8 cellular contexts compared by ENCODE assay signal in the genomic region with DNA sequence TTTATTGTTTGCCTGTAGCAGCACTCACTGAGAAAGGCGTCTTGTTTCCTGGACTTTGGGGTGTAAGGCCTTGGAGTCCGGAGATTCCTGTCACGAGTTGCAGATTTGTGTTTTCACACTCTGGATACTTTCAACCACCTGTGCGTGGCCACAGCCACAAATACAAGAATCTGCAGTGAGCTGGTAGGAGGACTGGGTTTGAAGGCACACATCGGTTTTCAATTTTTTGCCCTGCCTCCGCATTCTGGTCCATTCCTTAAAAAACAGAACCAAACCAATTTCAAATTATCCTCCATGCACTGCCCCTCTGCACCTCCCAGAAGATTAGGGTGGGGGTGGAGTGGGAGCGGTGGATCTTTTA. TPM values are rescaled to one million over a fixed set of nuclear protein-coding genes. Genes with fewer than 3 reads are reported as not detected.
DNase-seq lines count a peak whose midpoint lies in the region; ATAC-seq and TF ChIP-seq lines count a peak whose summit lies in the region.

No MANE protein-coding gene starts in this region.

- peak overlapping the region; percentile 83 for H3K27ac ChIP-seq in HUES6 (ENCODE audit: low read depth, low read length)
- peak overlapping the region; percentile 90 for H3K27ac ChIP-seq in left ventricle myocardium inferior (replicated peaks)

- H3K9ac ChIP-seq in HUES6 (ENCODE audit: low read length): peak overlapping the region; percentile 77

- H3K4me3 ChIP-seq in GM12864 (ENCODE audit: low read depth, low read length): peak overlapping the region; percentile 87
- peak overlapping the region; percentile 76 for H3K4me3 ChIP-seq in HUES6 (ENCODE audit: low read depth, low read length)
- H3K4me3 ChIP-seq in left ventricle myocardium inferior: peak overlapping the region; percentile 88
- H3K4me3 ChIP-seq in retinal pigment epithelial cell (ENCODE audit: low read length): peak overlapping the region; percentile 97

- H3K9me3 ChIP-seq in HUES6 (ENCODE audit: control insufficient read depth, insufficient read depth, low read depth, low read length) (peaks cover 3% of the 10 kb centered on the region; the same call in 1 of the 2 replicates), left ventricle myocardium inferior (replicated peaks) (peaks cover 8% of the 10 kb centered on the region)

- H3K36me3 ChIP-seq in HUES6 (ENCODE audit: control insufficient read depth, insufficient read depth, low read length) (no peaks in the 10 kb centered on the region), left ventricle myocardium inferior (no peaks in the 10 kb centered on the region)

- ATAC-seq in activated T-cell treated with anti-CD3 and anti-CD28 coated beads, Interleukin-2, amount 50 U/mL, for 72 hours (replicated peaks in 1 of 2): no peak

- no peaks in the 10 kb centered on the region for H3K36me3 Mint-ChIP-seq in activated T-cell treated with anti-CD3 and anti-CD28 coated beads, Interleukin-2, amount 50 U/mL, for 72 hours (ENCODE audit: insufficient read depth in 2 of 2)

- TF ChIP-seq CTCF in GM12864 (IDR thresholded peaks at IDR 0.05; ENCODE audit: low read depth, low read length, missing control alignments) (no peak), left ventricle myocardium inferior (IDR thresholded peaks at IDR 0.05; ENCODE audit: borderline replicate concordance) (no peak), retinal pigment epithelial cell (conservative IDR thresholded peaks at IDR 0.05; ENCODE audit: low read depth, low read length) (no peak)

- H3K27me3 ChIP-seq in HUES6 (ENCODE audit: control insufficient read depth, insufficient read depth, low read length): no peaks in the 10 kb centered on the region
- no peaks in the 10 kb centered on the region for H3K27me3 ChIP-seq in left ventricle myocardium inferior (ENCODE audit: low read depth)

- 0 out of 2 replicates have a peak, but pooled peaks cover 6% of the 10 kb centered on the region for H3K4me1 ChIP-seq in HUES6 (ENCODE audit: control insufficient read depth, insufficient read depth, low read length)
- peaks cover 32% of the 10 kb centered on the region for H3K4me1 ChIP-seq in left ventricle myocardium inferior

- intact Hi-C loops in left ventricle myocardium inferior (cut with micrococcal nuclease): no loop called here

- H3K27ac Mint-ChIP-seq in activated T-cell treated with anti-CD3 and anti-CD28 coated beads, Interleukin-2, amount 50 U/mL, for 72 hours: peak overlapping the region; percentile 96

- H3K4me3 Mint-ChIP-seq in activated T-cell treated with anti-CD3 and anti-CD28 coated beads, Interleukin-2, amount 50 U/mL, for 72 hours: peak overlapping the region; percentile 95 to 97

- peaks cover 48% of the 10 kb centered on the region for H3K4me1 Mint-ChIP-seq in activated T-cell treated with anti-CD3 and anti-CD28 coated beads, Interleukin-2, amount 50 U/mL, for 72 hours (ENCODE audit: low read depth)

- DNase-seq in GM12864 (ENCODE audit: low read depth) (no peak), left ventricle myocardium inferior (no peak), retinal pigment epithelial cell (ENCODE audit: low read depth) (no peak), NOMO-1 treated with dmso at 0.1 percent for 144 hours (lab: John Stamatoyannopoulos, UW; ENCODE audit: unreplicated experiment) (no peak), HPDE6-E6E7 (ENCODE audit: extremely low spot score) (no peak), NCI-H1694 treated with DMSO at 0.1 percent for 48 hours (lab: John Stamatoyannopoulos, UW) (no peak)
- peak in 1 of 2 donors; percentile 5 for DNase-seq in activated T-cell treated with anti-CD3 and anti-CD28 coated beads, Interleukin-2, amount 50 U/mL, for 72 hours

- H3K27me3 Mint-ChIP-seq in activated T-cell treated with anti-CD3 and anti-CD28 coated beads, Interleukin-2, amount 50 U/mL, for 72 hours (ENCODE audit: low read depth): no peaks in the 10 kb centered on the region

- no peaks in the 10 kb centered on the region for H3K9me3 Mint-ChIP-seq in activated T-cell treated with anti-CD3 and anti-CD28 coated beads, Interleukin-2, amount 50 U/mL, for 72 hours

RNA-seq across cellular contexts. Expression of gene EXOC4, which starts 0.6 kb away (rescaled TPM):
- total RNA-seq in activated T-cell treated with anti-CD3 and anti-CD28 coated beads, Interleukin-2, amount 50 U/mL, for 72 hours: 10 to 100 TPM; 74.1 to 76.3 TPM
- 33.8 TPM for total RNA-seq in left ventricle myocardium inferior
